ENCODE assay signal across 1 cellular context in the genomic region with DNA sequence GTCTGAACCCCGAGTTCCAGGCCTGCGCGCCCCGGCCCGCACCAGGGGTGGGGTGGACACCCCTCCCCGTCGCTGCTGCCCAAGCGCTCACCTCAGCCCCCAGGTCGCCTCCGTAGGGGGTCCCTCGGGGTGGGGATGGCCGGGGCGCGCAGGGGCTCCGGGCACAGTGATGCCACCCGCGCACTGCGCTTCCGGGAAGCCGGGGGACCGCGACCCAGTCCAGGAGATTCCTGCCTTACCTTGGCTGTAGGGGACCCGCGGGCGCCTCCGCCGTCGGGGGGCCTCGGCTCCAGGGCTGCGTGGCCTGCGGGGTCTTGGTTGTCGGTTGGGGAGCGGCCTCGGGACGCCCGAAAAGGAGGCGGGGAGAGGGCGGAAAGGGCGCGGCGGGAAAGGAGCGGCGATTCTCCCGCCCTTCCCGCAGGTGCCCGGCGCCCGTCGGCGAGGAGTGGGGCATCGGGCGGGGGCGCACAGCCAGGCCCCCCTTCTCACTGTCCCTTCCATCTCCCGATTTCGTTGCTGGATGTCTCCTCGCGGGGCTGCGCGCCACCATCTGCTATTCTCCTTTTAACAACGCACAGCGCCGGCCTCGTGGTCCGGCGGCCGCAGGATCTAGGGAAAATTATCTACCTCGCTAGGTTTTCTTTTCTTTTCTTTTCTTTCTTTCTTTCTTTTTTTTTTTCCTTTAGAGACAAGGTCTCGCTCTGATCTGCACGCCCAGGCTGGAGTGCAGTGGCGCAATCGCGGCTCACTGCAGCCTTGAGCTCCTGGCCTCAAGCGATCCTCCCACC.
A peak's percentile ranks its signal among the peaks of the same experiment; 100 is the strongest.
TF ChIP-seq lines count a peak whose summit lies in the region.

A gene (minus strand): TSS at position 355 of the 788 bp plus-strand sequence. CDS start 3,323 bp downstream, outside the sequence.

TF ChIP-seq in HepG2, 621 proteins besides CTCF, POLR2A, EP300 and RAD21 (continued from another document and continues in another):
- TF ChIP-seq FOXO1 (CRISPR knock-in tag; IDR thresholded peaks at IDR 0.05) (0 out of 2 replicates have a peak, but pooled peaks have one; percentile 16), ZNF672 (CRISPR knock-in tag; IDR thresholded peaks at IDR 0.05) (no peak), POLR2AphosphoS2 (IDR thresholded peaks at IDR 0.05; ENCODE audit: low read depth, low read length) (no peak), ETV5 (CRISPR knock-in tag; IDR thresholded peaks at IDR 0.05; ENCODE audit: borderline replicate concordance) (peak; percentile 16), ZNF782 (CRISPR knock-in tag; IDR thresholded peaks at IDR 0.05; ENCODE audit: borderline replicate concordance) (peak; percentile 39; the same call in 1 of the 2 replicates), ZBTB7A (CRISPR knock-in tag; IDR thresholded peaks at IDR 0.05) (peak; percentile 47; the same call in 1 of the 2 replicates), MAF1 (CRISPR knock-in tag; IDR thresholded peaks at IDR 0.05; ENCODE audit: borderline replicate concordance) (peak; percentile 63; the same call in 1 of the 2 replicates), GATA4 (IDR thresholded peaks at IDR 0.05; ENCODE audit: borderline replicate concordance, low read depth) (no peak), ZNF678 (CRISPR knock-in tag; IDR thresholded peaks at IDR 0.05) (peak; percentile 72; the same call in 1 of the 2 replicates), ZSCAN25 (CRISPR knock-in tag; IDR thresholded peaks at IDR 0.05) (no peak), HCFC1 (IDR thresholded peaks at IDR 0.05; ENCODE audit: low read depth, low read length) (no peak), BHLHE40 (IDR thresholded peaks at IDR 0.05; ENCODE audit: low read length) (no peak), SNAI1 (CRISPR knock-in tag; IDR thresholded peaks at IDR 0.05; ENCODE audit: borderline replicate concordance) (no peak), KDM2A (CRISPR knock-in tag; IDR thresholded peaks at IDR 0.05; ENCODE audit: borderline replicate concordance, low read depth) (no peak), SOX5 (CRISPR knock-in tag; IDR thresholded peaks at IDR 0.05; ENCODE audit: borderline replicate concordance) (no peak), KLF13 (CRISPR knock-in tag; IDR thresholded peaks at IDR 0.05) (no peak), TBX2 (CRISPR knock-in tag; IDR thresholded peaks at IDR 0.05; ENCODE audit: borderline replicate concordance) (no peak), ZNF530 (CRISPR knock-in tag; IDR thresholded peaks at IDR 0.05; ENCODE audit: low read depth) (no peak), THAP11 (CRISPR knock-in tag; IDR thresholded peaks at IDR 0.05) (no peak), REPIN1 (CRISPR knock-in tag; IDR thresholded peaks at IDR 0.05; ENCODE audit: borderline replicate concordance, low read depth) (no peak; the same call in none of the 2 replicates), PITX1 (CRISPR knock-in tag; IDR thresholded peaks at IDR 0.05) (peak; percentile 61), ZFP62 (CRISPR knock-in tag; IDR thresholded peaks at IDR 0.05) (no peak), RELA (CRISPR knock-in tag; IDR thresholded peaks at IDR 0.05) (no peak), ZNF644 (CRISPR knock-in tag; IDR thresholded peaks at IDR 0.05; ENCODE audit: low read depth) (no peak), ZNF598 (CRISPR knock-in tag; IDR thresholded peaks at IDR 0.05; ENCODE audit: borderline replicate concordance) (0 out of 2 replicates have a peak, but pooled peaks have one; percentile 24), DNMT3B (CRISPR knock-in tag; conservative IDR thresholded peaks at IDR 0.05) (no peak), RFX3 (CRISPR knock-in tag; IDR thresholded peaks at IDR 0.05) (no peak), HOXA9 (CRISPR knock-in tag; IDR thresholded peaks at IDR 0.05; ENCODE audit: borderline replicate concordance) (no peak), RBM39 (IDR thresholded peaks at IDR 0.05; ENCODE audit: low read depth, low read length, poor library complexity, severe bottlenecking) (no peak), ZNF24 (IDR thresholded peaks at IDR 0.05) (no peak), ZNF614 (CRISPR knock-in tag; IDR thresholded peaks at IDR 0.05; ENCODE audit: borderline replicate concordance) (no peak), MIER3 (CRISPR knock-in tag; IDR thresholded peaks at IDR 0.05; ENCODE audit: borderline replicate concordance) (no peak), MEF2D (CRISPR knock-in tag; IDR thresholded peaks at IDR 0.05) (no peak; the same call in 1 of the 2 replicates), NR2F2 (IDR thresholded peaks at IDR 0.05; ENCODE audit: borderline replicate concordance, low read depth) (no peak), HNF4A (CRISPR knock-in tag; IDR thresholded peaks at IDR 0.05) (peak; percentile 18; the same call in 1 of the 2 replicates), ZNF138 (CRISPR knock-in tag; IDR thresholded peaks at IDR 0.05; ENCODE audit: low read depth) (no peak), DR1 (CRISPR knock-in tag; IDR thresholded peaks at IDR 0.05) (peak; percentile 56), ZNF839 (CRISPR knock-in tag; IDR thresholded peaks at IDR 0.05; ENCODE audit: borderline replicate concordance) (no peak), U2AF2 (IDR thresholded peaks at IDR 0.05; ENCODE audit: low read depth, low read length) (peak; percentile 83; the same call in 1 of the 2 replicates), FOXA1 (IDR thresholded peaks at IDR 0.05) (no peak), FOXA1 (CRISPR knock-in tag; IDR thresholded peaks at IDR 0.05) (no peak), TOE1 (CRISPR knock-in tag; IDR thresholded peaks at IDR 0.05) (no peak), RFXANK (CRISPR knock-in tag; IDR thresholded peaks at IDR 0.05) (no peak), ZNF296 (CRISPR knock-in tag; conservative IDR thresholded peaks at IDR 0.05) (no peak), ZNF562 (CRISPR knock-in tag; IDR thresholded peaks at IDR 0.05; ENCODE audit: borderline replicate concordance) (no peak)
- TF ChIP-seq, protein P1, sequence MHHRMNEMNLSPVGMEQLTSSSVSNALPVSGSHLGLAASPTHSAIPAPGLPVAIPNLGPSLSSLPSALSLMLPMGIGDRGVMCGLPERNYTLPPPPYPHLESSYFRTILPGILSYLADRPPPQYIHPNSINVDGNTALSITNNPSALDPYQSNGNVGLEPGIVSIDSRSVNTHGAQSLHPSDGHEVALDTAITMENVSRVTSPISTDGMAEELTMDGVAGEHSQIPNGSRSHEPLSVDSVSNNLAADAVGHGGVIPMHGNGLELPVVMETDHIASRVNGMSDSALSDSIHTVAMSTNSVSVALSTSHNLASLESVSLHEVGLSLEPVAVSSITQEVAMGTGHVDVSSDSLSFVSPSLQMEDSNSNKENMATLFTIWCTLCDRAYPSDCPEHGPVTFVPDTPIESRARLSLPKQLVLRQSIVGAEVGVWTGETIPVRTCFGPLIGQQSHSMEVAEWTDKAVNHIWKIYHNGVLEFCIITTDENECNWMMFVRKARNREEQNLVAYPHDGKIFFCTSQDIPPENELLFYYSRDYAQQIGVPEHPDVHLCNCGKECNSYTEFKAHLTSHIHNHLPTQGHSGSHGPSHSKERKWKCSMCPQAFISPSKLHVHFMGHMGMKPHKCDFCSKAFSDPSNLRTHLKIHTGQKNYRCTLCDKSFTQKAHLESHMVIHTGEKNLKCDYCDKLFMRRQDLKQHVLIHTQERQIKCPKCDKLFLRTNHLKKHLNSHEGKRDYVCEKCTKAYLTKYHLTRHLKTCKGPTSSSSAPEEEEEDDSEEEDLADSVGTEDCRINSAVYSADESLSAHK (CRISPR knock-in tag; IDR thresholded peaks at IDR 0.05; ENCODE audit: borderline replicate concordance), result no peak
- TF ChIP-seq, protein P2, sequence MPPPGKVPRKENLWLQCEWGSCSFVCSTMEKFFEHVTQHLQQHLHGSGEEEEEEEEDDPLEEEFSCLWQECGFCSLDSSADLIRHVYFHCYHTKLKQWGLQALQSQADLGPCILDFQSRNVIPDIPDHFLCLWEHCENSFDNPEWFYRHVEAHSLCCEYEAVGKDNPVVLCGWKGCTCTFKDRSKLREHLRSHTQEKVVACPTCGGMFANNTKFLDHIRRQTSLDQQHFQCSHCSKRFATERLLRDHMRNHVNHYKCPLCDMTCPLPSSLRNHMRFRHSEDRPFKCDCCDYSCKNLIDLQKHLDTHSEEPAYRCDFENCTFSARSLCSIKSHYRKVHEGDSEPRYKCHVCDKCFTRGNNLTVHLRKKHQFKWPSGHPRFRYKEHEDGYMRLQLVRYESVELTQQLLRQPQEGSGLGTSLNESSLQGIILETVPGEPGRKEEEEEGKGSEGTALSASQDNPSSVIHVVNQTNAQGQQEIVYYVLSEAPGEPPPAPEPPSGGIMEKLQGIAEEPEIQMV (CRISPR knock-in tag; IDR thresholded peaks at IDR 0.05; ENCODE audit: low read depth), result no peak
- TF ChIP-seq, protein P3, sequence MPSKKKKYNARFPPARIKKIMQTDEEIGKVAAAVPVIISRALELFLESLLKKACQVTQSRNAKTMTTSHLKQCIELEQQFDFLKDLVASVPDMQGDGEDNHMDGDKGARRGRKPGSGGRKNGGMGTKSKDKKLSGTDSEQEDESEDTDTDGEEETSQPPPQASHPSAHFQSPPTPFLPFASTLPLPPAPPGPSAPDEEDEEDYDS (CRISPR knock-in tag; IDR thresholded peaks at IDR 0.05), result no peak
- TF ChIP-seq, protein P4, sequence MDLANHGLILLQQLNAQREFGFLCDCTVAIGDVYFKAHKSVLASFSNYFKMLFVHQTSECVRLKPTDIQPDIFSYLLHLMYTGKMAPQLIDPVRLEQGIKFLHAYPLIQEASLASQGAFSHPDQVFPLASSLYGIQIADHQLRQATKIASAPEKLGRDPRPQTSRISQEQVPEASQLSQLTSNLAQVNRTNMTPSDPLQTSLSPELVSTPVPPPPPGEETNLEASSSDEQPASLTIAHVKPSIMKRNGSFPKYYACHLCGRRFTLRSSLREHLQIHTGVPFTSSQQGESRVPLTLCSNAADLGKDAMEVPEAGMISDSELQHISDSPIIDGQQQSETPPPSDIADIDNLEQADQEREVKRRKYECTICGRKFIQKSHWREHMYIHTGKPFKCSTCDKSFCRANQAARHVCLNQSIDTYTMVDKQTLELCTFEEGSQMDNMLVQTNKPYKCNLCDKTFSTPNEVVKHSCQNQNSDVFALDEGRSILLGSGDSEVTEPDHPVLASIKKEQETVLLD (CRISPR knock-in tag; IDR thresholded peaks at IDR 0.05; ENCODE audit: low read depth), result no peak
- TF ChIP-seq, protein P5, sequence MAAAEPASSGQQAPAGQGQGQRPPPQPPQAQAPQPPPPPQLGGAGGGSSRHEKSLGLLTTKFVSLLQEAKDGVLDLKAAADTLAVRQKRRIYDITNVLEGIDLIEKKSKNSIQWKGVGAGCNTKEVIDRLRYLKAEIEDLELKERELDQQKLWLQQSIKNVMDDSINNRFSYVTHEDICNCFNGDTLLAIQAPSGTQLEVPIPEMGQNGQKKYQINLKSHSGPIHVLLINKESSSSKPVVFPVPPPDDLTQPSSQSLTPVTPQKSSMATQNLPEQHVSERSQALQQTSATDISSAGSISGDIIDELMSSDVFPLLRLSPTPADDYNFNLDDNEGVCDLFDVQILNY (CRISPR knock-in tag; conservative IDR thresholded peaks at IDR 0.05), result peak; percentile 65; the same call in 1 of the 2 replicates
- TF ChIP-seq, protein P6, sequence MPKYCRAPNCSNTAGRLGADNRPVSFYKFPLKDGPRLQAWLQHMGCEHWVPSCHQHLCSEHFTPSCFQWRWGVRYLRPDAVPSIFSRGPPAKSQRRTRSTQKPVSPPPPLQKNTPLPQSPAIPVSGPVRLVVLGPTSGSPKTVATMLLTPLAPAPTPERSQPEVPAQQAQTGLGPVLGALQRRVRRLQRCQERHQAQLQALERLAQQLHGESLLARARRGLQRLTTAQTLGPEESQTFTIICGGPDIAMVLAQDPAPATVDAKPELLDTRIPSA (CRISPR knock-in tag; IDR thresholded peaks at IDR 0.05; ENCODE audit: borderline replicate concordance), result peak; percentile 85; the same call in 1 of the 2 replicates
- TF ChIP-seq, protein P7, sequence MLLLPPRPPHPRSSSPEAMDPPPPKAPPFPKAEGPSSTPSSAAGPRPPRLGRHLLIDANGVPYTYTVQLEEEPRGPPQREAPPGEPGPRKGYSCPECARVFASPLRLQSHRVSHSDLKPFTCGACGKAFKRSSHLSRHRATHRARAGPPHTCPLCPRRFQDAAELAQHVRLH (CRISPR knock-in tag; IDR thresholded peaks at IDR 0.05; ENCODE audit: borderline replicate concordance, low read depth), result no peak
- TF ChIP-seq, protein P8, sequence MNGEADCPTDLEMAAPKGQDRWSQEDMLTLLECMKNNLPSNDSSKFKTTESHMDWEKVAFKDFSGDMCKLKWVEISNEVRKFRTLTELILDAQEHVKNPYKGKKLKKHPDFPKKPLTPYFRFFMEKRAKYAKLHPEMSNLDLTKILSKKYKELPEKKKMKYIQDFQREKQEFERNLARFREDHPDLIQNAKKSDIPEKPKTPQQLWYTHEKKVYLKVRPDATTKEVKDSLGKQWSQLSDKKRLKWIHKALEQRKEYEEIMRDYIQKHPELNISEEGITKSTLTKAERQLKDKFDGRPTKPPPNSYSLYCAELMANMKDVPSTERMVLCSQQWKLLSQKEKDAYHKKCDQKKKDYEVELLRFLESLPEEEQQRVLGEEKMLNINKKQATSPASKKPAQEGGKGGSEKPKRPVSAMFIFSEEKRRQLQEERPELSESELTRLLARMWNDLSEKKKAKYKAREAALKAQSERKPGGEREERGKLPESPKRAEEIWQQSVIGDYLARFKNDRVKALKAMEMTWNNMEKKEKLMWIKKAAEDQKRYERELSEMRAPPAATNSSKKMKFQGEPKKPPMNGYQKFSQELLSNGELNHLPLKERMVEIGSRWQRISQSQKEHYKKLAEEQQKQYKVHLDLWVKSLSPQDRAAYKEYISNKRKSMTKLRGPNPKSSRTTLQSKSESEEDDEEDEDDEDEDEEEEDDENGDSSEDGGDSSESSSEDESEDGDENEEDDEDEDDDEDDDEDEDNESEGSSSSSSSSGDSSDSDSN (CRISPR knock-in tag; IDR thresholded peaks at IDR 0.05), result peak; percentile 70
- TF ChIP-seq, protein P9, sequence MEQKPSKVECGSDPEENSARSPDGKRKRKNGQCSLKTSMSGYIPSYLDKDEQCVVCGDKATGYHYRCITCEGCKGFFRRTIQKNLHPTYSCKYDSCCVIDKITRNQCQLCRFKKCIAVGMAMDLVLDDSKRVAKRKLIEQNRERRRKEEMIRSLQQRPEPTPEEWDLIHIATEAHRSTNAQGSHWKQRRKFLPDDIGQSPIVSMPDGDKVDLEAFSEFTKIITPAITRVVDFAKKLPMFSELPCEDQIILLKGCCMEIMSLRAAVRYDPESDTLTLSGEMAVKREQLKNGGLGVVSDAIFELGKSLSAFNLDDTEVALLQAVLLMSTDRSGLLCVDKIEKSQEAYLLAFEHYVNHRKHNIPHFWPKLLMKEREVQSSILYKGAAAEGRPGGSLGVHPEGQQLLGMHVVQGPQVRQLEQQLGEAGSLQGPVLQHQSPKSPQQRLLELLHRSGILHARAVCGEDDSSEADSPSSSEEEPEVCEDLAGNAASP (CRISPR knock-in tag; IDR thresholded peaks at IDR 0.05; ENCODE audit: borderline replicate concordance), result no peak
- TF ChIP-seq, protein P10, sequence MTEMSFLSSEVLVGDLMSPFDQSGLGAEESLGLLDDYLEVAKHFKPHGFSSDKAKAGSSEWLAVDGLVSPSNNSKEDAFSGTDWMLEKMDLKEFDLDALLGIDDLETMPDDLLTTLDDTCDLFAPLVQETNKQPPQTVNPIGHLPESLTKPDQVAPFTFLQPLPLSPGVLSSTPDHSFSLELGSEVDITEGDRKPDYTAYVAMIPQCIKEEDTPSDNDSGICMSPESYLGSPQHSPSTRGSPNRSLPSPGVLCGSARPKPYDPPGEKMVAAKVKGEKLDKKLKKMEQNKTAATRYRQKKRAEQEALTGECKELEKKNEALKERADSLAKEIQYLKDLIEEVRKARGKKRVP (CRISPR knock-in tag; IDR thresholded peaks at IDR 0.05), result no peak
- TF ChIP-seq, protein P11, sequence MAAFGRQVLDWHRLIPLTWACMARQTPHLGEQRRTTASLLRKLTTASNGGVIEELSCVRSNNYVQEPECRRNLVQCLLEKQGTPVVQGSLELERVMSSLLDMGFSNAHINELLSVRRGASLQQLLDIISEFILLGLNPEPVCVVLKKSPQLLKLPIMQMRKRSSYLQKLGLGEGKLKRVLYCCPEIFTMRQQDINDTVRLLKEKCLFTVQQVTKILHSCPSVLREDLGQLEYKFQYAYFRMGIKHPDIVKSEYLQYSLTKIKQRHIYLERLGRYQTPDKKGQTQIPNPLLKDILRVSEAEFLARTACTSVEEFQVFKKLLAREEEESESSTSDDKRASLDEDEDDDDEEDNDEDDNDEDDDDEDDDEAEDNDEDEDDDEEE (CRISPR knock-in tag; IDR thresholded peaks at IDR 0.05), result no peak
